In genomic region chr12:124188561-124189405, GRCh38 we compare ENCODE assay signal across 1 cellular context.
TF ChIP-seq lines count a peak whose summit lies in the region.

No MANE protein-coding gene starts in this region.

TF ChIP-seq in HepG2, 621 proteins besides CTCF, POLR2A, EP300 and RAD21 (continued from another document and continues in another):
- TF ChIP-seq POGK (CRISPR knock-in tag; conservative IDR thresholded peaks at IDR 0.05) (no peak), PHF20 (CRISPR knock-in tag; IDR thresholded peaks at IDR 0.05) (no peak), NCOA2 (CRISPR knock-in tag; IDR thresholded peaks at IDR 0.05) (no peak), MTA3 (CRISPR knock-in tag; IDR thresholded peaks at IDR 0.05) (no peak), TBP (CRISPR knock-in tag; IDR thresholded peaks at IDR 0.05) (no peak), ARID2 (CRISPR knock-in tag; IDR thresholded peaks at IDR 0.05; ENCODE audit: borderline replicate concordance) (no peak), ZNF713 (CRISPR knock-in tag; IDR thresholded peaks at IDR 0.05) (no peak), ZNF563 (CRISPR knock-in tag; IDR thresholded peaks at IDR 0.05) (no peak), ELF3 (CRISPR knock-in tag; IDR thresholded peaks at IDR 0.05) (no peak), ZNF567 (CRISPR knock-in tag; IDR thresholded peaks at IDR 0.05; ENCODE audit: borderline replicate concordance) (no peak), ZNF451 (CRISPR knock-in tag; IDR thresholded peaks at IDR 0.05) (no peak), ZNF407 (CRISPR knock-in tag; IDR thresholded peaks at IDR 0.05; ENCODE audit: not compliant biosample characterization) (no peak), BCL6 (CRISPR knock-in tag; IDR thresholded peaks at IDR 0.05) (0 out of 2 replicates have a peak, but pooled peaks have one; percentile 10), YEATS2 (CRISPR knock-in tag; IDR thresholded peaks at IDR 0.05; ENCODE audit: borderline replicate concordance) (no peak), ZNF629 (CRISPR knock-in tag; conservative IDR thresholded peaks at IDR 0.05) (no peak), ZMYM4 (CRISPR knock-in tag; IDR thresholded peaks at IDR 0.05) (no peak), ZNF768 (CRISPR knock-in tag; IDR thresholded peaks at IDR 0.05) (no peak), MYPOP (CRISPR knock-in tag; IDR thresholded peaks at IDR 0.05) (no peak), RFX3 (CRISPR knock-in tag; IDR thresholded peaks at IDR 0.05) (no peak), SOX13 (IDR thresholded peaks at IDR 0.05) (no peak), SOX13 (CRISPR knock-in tag; conservative IDR thresholded peaks at IDR 0.05 in 1 of 2, IDR thresholded peaks at IDR 0.05 in 1 of 2) (no peak), PAWR (CRISPR knock-in tag; IDR thresholded peaks at IDR 0.05; ENCODE audit: borderline replicate concordance) (no peak), NR2F6 (IDR thresholded peaks at IDR 0.05) (no peak), NR2F6 (CRISPR knock-in tag; IDR thresholded peaks at IDR 0.05) (no peak), RNF2 (conservative IDR thresholded peaks at IDR 0.05; ENCODE audit: low read depth) (no peak), ZNF296 (CRISPR knock-in tag; conservative IDR thresholded peaks at IDR 0.05) (no peak), THRA (CRISPR knock-in tag; IDR thresholded peaks at IDR 0.05; ENCODE audit: borderline replicate concordance) (no peak), ZNF777 (CRISPR knock-in tag; IDR thresholded peaks at IDR 0.05) (no peak), SNAPC2 (CRISPR knock-in tag; IDR thresholded peaks at IDR 0.05) (no peak), ZNF747 (CRISPR knock-in tag; IDR thresholded peaks at IDR 0.05; ENCODE audit: borderline replicate concordance) (no peak)
- TF ChIP-seq, protein P1, sequence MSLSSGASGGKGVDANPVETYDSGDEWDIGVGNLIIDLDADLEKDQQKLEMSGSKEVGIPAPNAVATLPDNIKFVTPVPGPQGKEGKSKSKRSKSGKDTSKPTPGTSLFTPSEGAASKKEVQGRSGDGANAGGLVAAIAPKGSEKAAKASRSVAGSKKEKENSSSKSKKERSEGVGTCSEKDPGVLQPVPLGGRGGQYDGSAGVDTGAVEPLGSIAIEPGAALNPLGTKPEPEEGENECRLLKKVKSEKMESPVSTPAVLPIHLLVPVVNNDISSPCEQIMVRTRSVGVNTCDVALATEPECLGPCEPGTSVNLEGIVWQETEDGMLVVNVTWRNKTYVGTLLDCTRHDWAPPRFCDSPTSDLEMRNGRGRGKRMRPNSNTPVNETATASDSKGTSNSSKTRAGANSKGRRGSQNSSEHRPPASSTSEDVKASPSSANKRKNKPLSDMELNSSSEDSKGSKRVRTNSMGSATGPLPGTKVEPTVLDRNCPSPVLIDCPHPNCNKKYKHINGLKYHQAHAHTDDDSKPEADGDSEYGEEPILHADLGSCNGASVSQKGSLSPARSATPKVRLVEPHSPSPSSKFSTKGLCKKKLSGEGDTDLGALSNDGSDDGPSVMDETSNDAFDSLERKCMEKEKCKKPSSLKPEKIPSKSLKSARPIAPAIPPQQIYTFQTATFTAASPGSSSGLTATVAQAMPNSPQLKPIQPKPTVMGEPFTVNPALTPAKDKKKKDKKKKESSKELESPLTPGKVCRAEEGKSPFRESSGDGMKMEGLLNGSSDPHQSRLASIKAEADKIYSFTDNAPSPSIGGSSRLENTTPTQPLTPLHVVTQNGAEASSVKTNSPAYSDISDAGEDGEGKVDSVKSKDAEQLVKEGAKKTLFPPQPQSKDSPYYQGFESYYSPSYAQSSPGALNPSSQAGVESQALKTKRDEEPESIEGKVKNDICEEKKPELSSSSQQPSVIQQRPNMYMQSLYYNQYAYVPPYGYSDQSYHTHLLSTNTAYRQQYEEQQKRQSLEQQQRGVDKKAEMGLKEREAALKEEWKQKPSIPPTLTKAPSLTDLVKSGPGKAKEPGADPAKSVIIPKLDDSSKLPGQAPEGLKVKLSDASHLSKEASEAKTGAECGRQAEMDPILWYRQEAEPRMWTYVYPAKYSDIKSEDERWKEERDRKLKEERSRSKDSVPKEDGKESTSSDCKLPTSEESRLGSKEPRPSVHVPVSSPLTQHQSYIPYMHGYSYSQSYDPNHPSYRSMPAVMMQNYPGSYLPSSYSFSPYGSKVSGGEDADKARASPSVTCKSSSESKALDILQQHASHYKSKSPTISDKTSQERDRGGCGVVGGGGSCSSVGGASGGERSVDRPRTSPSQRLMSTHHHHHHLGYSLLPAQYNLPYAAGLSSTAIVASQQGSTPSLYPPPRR (CRISPR knock-in tag; IDR thresholded peaks at IDR 0.05; ENCODE audit: borderline replicate concordance): 0 out of 2 replicates have a peak, but pooled peaks have one; percentile 22
- TF ChIP-seq, protein P2, sequence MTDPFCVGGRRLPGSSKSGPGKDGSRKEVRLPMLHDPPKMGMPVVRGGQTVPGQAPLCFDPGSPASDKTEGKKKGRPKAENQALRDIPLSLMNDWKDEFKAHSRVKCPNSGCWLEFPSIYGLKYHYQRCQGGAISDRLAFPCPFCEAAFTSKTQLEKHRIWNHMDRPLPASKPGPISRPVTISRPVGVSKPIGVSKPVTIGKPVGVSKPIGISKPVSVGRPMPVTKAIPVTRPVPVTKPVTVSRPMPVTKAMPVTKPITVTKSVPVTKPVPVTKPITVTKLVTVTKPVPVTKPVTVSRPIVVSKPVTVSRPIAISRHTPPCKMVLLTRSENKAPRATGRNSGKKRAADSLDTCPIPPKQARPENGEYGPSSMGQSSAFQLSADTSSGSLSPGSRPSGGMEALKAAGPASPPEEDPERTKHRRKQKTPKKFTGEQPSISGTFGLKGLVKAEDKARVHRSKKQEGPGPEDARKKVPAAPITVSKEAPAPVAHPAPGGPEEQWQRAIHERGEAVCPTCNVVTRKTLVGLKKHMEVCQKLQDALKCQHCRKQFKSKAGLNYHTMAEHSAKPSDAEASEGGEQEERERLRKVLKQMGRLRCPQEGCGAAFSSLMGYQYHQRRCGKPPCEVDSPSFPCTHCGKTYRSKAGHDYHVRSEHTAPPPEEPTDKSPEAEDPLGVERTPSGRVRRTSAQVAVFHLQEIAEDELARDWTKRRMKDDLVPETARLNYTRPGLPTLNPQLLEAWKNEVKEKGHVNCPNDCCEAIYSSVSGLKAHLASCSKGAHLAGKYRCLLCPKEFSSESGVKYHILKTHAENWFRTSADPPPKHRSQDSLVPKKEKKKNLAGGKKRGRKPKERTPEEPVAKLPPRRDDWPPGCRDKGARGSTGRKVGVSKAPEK (CRISPR knock-in tag; IDR thresholded peaks at IDR 0.05; ENCODE audit: borderline replicate concordance): no peak
- TF ChIP-seq, protein P3, sequence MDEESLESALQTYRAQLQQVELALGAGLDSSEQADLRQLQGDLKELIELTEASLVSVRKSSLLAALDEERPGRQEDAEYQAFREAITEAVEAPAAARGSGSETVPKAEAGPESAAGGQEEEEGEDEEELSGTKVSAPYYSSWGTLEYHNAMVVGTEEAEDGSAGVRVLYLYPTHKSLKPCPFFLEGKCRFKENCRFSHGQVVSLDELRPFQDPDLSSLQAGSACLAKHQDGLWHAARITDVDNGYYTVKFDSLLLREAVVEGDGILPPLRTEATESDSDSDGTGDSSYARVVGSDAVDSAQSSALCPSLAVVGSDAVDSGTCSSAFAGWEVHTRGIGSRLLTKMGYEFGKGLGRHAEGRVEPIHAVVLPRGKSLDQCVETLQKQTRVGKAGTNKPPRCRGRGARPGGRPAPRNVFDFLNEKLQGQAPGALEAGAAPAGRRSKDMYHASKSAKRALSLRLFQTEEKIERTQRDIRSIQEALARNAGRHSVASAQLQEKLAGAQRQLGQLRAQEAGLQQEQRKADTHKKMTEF (CRISPR knock-in tag; IDR thresholded peaks at IDR 0.05): no peak
- TF ChIP-seq, protein P4, sequence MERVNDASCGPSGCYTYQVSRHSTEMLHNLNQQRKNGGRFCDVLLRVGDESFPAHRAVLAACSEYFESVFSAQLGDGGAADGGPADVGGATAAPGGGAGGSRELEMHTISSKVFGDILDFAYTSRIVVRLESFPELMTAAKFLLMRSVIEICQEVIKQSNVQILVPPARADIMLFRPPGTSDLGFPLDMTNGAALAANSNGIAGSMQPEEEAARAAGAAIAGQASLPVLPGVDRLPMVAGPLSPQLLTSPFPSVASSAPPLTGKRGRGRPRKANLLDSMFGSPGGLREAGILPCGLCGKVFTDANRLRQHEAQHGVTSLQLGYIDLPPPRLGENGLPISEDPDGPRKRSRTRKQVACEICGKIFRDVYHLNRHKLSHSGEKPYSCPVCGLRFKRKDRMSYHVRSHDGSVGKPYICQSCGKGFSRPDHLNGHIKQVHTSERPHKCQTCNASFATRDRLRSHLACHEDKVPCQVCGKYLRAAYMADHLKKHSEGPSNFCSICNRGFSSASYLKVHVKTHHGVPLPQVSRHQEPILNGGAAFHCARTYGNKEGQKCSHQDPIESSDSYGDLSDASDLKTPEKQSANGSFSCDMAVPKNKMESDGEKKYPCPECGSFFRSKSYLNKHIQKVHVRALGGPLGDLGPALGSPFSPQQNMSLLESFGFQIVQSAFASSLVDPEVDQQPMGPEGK (CRISPR knock-in tag; IDR thresholded peaks at IDR 0.05): peak; percentile 56; the same call in 1 of the 2 replicates
- TF ChIP-seq, protein P5, sequence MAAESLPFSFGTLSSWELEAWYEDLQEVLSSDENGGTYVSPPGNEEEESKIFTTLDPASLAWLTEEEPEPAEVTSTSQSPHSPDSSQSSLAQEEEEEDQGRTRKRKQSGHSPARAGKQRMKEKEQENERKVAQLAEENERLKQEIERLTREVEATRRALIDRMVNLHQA (CRISPR knock-in tag; IDR thresholded peaks at IDR 0.05): no peak
